In the genomic region with DNA sequence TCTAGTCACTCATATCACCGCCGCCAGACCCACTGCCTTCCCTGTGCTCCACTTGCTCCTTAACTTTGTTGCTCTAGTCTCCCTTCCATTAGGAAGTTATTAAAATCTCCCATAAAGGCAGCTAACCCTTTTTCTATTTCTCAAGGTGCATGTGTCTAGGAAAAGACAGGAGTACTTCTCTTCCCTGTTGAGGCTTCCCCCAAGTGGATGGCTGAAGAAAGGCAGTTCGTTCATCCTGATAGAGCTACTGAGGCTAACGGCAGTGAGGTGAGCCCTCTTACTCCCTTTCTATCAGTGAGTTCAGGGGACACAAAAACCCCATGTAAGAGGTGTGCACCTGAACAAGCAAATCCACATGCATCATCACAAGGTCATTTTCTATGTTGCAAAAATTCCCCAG, we compare ENCODE assay signal across 14 cellular contexts.
A peak's percentile ranks its signal among the peaks of the same experiment; 100 is the strongest.
DNase-seq lines count a peak whose midpoint lies in the region; ATAC-seq and TF ChIP-seq lines count a peak whose summit lies in the region.
"Had no signal": no experiment of that assay in that cellular context is flagged by ENCODE, and none has a peak within 500 bp of the region (broad histone marks: within the 10 kb centered on the region; RNA-seq: fewer than 3 reads in every experiment).

No MANE protein-coding gene starts in this region.

- H3K4me2 ChIP-seq in OCI-LY3 (ENCODE audit: low read length) (peak overlapping the region; percentile 36), hepatocyte (no peak overlapping the region), neuronal stem cell (ENCODE audit: insufficient read depth, low read length, poor library complexity, severe bottlenecking) (no peak overlapping the region)

- H3K79me1 ChIP-seq in neuronal stem cell (ENCODE audit: low read depth, low read length), result no peaks in the 10 kb centered on the region

- H3K27me3 ChIP-seq in BE2C (no peaks in the 10 kb centered on the region; the same call in 1 of the 2 replicates), OCI-LY3 (ENCODE audit: low read depth, low read length) (peaks cover 10% of the 10 kb centered on the region; the same call in 1 of the 2 replicates), hepatocyte (no peaks in the 10 kb centered on the region), neuronal stem cell (ENCODE audit: control insufficient read depth in 3 of 3, insufficient read depth in 3 of 3, low read depth in 1 of 3, low read length in 3 of 3) (no peaks in the 10 kb centered on the region)
- H3K27me3 ChIP-seq: ascending aorta had no signal

- ATAC-seq in GM21529 (IDR thresholded peaks at IDR 0.05; ENCODE audit: unreplicated experiment) (peak; percentile 41), GM18519 (IDR thresholded peaks at IDR 0.05; ENCODE audit: low FRiP score, unreplicated experiment) (no peak), natural killer cell (no peak)
- no peak for ATAC-seq in stimulated activated naive CD8-positive, alpha-beta T cell treated with anti-CD3 and anti-CD28 coated beads, Interleukin-15, Interleukin-2, amounts not matched to agents 100 U/mL and 50 U/mL, for 24 hours
- ATAC-seq: naive thymus-derived CD8-positive, alpha-beta T cell had no signal

- no peak overlapping the region for H2BK12ac ChIP-seq in neuronal stem cell (ENCODE audit: low read length)

- no peak overlapping the region for H2BK15ac ChIP-seq in neuronal stem cell (ENCODE audit: low read length)

- no peaks in the 10 kb centered on the region for H3K9me3 ChIP-seq in BE2C
- H3K9me3 ChIP-seq in OCI-LY3 (ENCODE audit: insufficient read depth, low read length), result no peaks in the 10 kb centered on the region
- no peaks in the 10 kb centered on the region for H3K9me3 ChIP-seq in hepatocyte (ENCODE audit: low read depth)
- no peaks in the 10 kb centered on the region for H3K9me3 ChIP-seq in neuronal stem cell (replicated peaks in 1 of 2; ENCODE audit: control insufficient read depth in 2 of 2, insufficient read depth in 1 of 2, low read depth in 1 of 2, low read length in 2 of 2)
- H3K9me3 ChIP-seq: ascending aorta had no signal

- no peak overlapping the region for H2AK5ac ChIP-seq in neuronal stem cell (ENCODE audit: low read depth, low read length)

- 61% methylated on average over 4 of the region's 4 CpGs for WGBS in hepatocyte (ENCODE audit: low lambda C conversion rate, missing lambda C conversion rate)
- WGBS in neuronal stem cell (ENCODE audit: extremely low coverage in 2 of 2, insufficient read length in 2 of 2, insufficient replicate concordance in 1 of 2), 2 donors, result no CpG with 5 or more reads among the region's 4 CpGs

- H2BK120ac ChIP-seq in neuronal stem cell (ENCODE audit: low read depth, low read length), result no peak overlapping the region

- H3K4ac ChIP-seq in neuronal stem cell (ENCODE audit: low read length), result no peak overlapping the region

- H3K27ac ChIP-seq in OCI-LY3 (ENCODE audit: low read length) (no peak overlapping the region), hepatocyte (no peak overlapping the region), neuronal stem cell (replicated peaks; ENCODE audit: low read length) (no peak overlapping the region)
- H3K27ac ChIP-seq: ascending aorta had no signal

- H3K4me1 ChIP-seq in BE2C (peaks cover 12% of the 10 kb centered on the region), OCI-LY3 (ENCODE audit: low read length) (no peaks in the 10 kb centered on the region), hepatocyte (ENCODE audit: insufficient read depth) (no peaks in the 10 kb centered on the region), neuronal stem cell (ENCODE audit: control insufficient read depth in 2 of 2, insufficient read depth in 1 of 2, low read depth in 1 of 2, low read length in 2 of 2) (peaks cover 0 to 7% of the 10 kb centered on the region in 2 donors)
- H3K4me1 ChIP-seq: ascending aorta had no signal

- H4K20me1 ChIP-seq in OCI-LY3 (ENCODE audit: insufficient read depth, low read length) (no peaks in the 10 kb centered on the region), hepatocyte (ENCODE audit: insufficient read depth, poor library complexity, severe bottlenecking) (no peaks in the 10 kb centered on the region)

- peak; percentile 22 for DNase-seq in BE2C
- peak; percentile 39 for DNase-seq in hepatocyte (ENCODE audit: low spot score)
- no peak for DNase-seq in neuronal stem cell (ENCODE audit: low spot score)
- DNase-seq in natural killer cell, result no peak
- no peak for DNase-seq in stimulated activated naive CD8-positive, alpha-beta T cell treated with anti-CD3 and anti-CD28 coated beads, Interleukin-15, Interleukin-2, amounts not matched to agents 100 U/mL and 50 U/mL, for 24 hours
- DNase-seq: activated T-cell treated with anti-CD3 and anti-CD28 coated beads for 4 hours; CD4-positive, CD25-positive, alpha-beta regulatory T cell; naive thymus-derived CD8-positive, alpha-beta T cell; NK-92 treated with Interleukin-12 subunit alpha and Interleukin-12 subunit beta, amount 100 ng/mL, for 24 hours; stimulated activated naive CD4-positive, alpha-beta T cell treated with Interleukin-2 at 50 U/mL for 16 hours had no signal

- H3K27me3 Mint-ChIP-seq in natural killer cell (ENCODE audit: low read depth in 2 of 2), result no peaks in the 10 kb centered on the region
- H3K27me3 Mint-ChIP-seq: CD4-positive, CD25-positive, alpha-beta regulatory T cell had no signal

- H2AFZ ChIP-seq in OCI-LY3 (ENCODE audit: low read depth, low read length) (no peak overlapping the region), hepatocyte (no peak overlapping the region), neuronal stem cell (ENCODE audit: low read length) (no peak overlapping the region)

- H3K36me3 Mint-ChIP-seq in natural killer cell, result no peaks in the 10 kb centered on the region
- H3K36me3 Mint-ChIP-seq: CD4-positive, CD25-positive, alpha-beta regulatory T cell; naive thymus-derived CD8-positive, alpha-beta T cell had no signal

- no peak overlapping the region for H3K18ac ChIP-seq in neuronal stem cell (ENCODE audit: low read length)

- no peaks in the 10 kb centered on the region for H3K4me1 Mint-ChIP-seq in natural killer cell
- H3K4me1 Mint-ChIP-seq: CD4-positive, CD25-positive, alpha-beta regulatory T cell; naive thymus-derived CD8-positive, alpha-beta T cell had no signal

- H4K8ac ChIP-seq in neuronal stem cell (ENCODE audit: low read depth, low read length), result no peak overlapping the region

- no peak overlapping the region for H3K14ac ChIP-seq in neuronal stem cell (ENCODE audit: low read length)

- H3K9ac ChIP-seq in OCI-LY3 (ENCODE audit: low read length), result no peak overlapping the region
- no peak overlapping the region for H3K9ac ChIP-seq in neuronal stem cell (ENCODE audit: low read depth, low read length, poor library complexity)

- no peak overlapping the region for H3K23ac ChIP-seq in neuronal stem cell (ENCODE audit: low read depth, low read length, poor library complexity)

- no peaks in the 10 kb centered on the region for H3K9me2 ChIP-seq in hepatocyte (replicated peaks; ENCODE audit: insufficient read depth)

- H4K91ac ChIP-seq in neuronal stem cell (ENCODE audit: low read depth, low read length, poor library complexity), result no peak overlapping the region

- H3K36me3 ChIP-seq in BE2C, result no peaks in the 10 kb centered on the region
- H3K36me3 ChIP-seq in OCI-LY3 (replicated peaks; ENCODE audit: low read depth, low read length), result no peaks in the 10 kb centered on the region
- H3K36me3 ChIP-seq in hepatocyte (replicated peaks; ENCODE audit: insufficient read depth, low read depth), result no peaks in the 10 kb centered on the region
- no peaks in the 10 kb centered on the region for H3K36me3 ChIP-seq in neuronal stem cell (replicated peaks in 1 of 2; ENCODE audit: control insufficient read depth in 2 of 2, insufficient read depth in 2 of 2, low read length in 2 of 2)
- H3K36me3 ChIP-seq: ascending aorta had no signal

- H2BK5ac ChIP-seq in neuronal stem cell (ENCODE audit: low read length), result no peak overlapping the region

- H3K4me3 Mint-ChIP-seq in natural killer cell, result no peak overlapping the region
- H3K4me3 Mint-ChIP-seq: CD4-positive, CD25-positive, alpha-beta regulatory T cell; naive thymus-derived CD8-positive, alpha-beta T cell had no signal

- TF ChIP-seq CTCF in BE2C (IDR thresholded peaks at IDR 0.05; ENCODE audit: low read depth, low read length) (peak; percentile 70), OCI-LY3 (IDR thresholded peaks at IDR 0.05; ENCODE audit: low read depth, low read length) (peak; percentile 44), hepatocyte (IDR thresholded peaks at IDR 0.05; ENCODE audit: poor library complexity) (peak; percentile 41), natural killer cell (IDR thresholded peaks at IDR 0.05) (no peak)

- H3K27ac Mint-ChIP-seq in natural killer cell, result no peak overlapping the region
- H3K27ac Mint-ChIP-seq: naive thymus-derived CD8-positive, alpha-beta T cell had no signal

- no peaks in the 10 kb centered on the region for H3K79me2 ChIP-seq in OCI-LY3 (ENCODE audit: low read length)
- H3K79me2 ChIP-seq in hepatocyte, result no peaks in the 10 kb centered on the region

- H3K4me3 ChIP-seq in BE2C (ENCODE audit: low read depth, low read length), result no peak overlapping the region
- H3K4me3 ChIP-seq in OCI-LY3 (ENCODE audit: low read length), result no peak overlapping the region
- no peak overlapping the region for H3K4me3 ChIP-seq in hepatocyte
- H3K4me3 ChIP-seq in neuronal stem cell (ENCODE audit: low read length in 2 of 2), result no peak overlapping the region
- H3K4me3 ChIP-seq: ascending aorta had no signal

- intact Hi-C loops in natural killer cell (cut with micrococcal nuclease), result no loop called here

- H3K9me3 Mint-ChIP-seq in natural killer cell, result peaks cover 7% of the 10 kb centered on the region in 2 donors

Comparison
In these comparisons a context has a peak if more than half of its experiments do, and no peak if none do; other contexts are left out.
1. DNase-seq: peak in BE2C (single experiment) and hepatocyte (single experiment); none in neuronal stem cell (single experiment), natural killer cell (single experiment) and stimulated activated naive CD8-positive, alpha-beta T cell treated with anti-CD3 and anti-CD28 coated beads, Interleukin-15, Interleukin-2, amounts not matched to agents 100 U/mL and 50 U/mL, for 24 hours (single experiment).